In genomic region chr1:178652506-178652905, GRCh38 we compare ENCODE assay signal across 22 cellular contexts.
DNase-seq lines count a peak whose midpoint lies in the region; ATAC-seq and TF ChIP-seq lines count a peak whose summit lies in the region.
"Had no signal": no experiment of that assay in that cellular context is flagged by ENCODE, and none has a peak within 500 bp of the region (broad histone marks: within the 10 kb centered on the region; RNA-seq: fewer than 3 reads in every experiment).

No MANE protein-coding gene starts in this region.

- TF ChIP-seq POLR2A in IMR-90 (IDR thresholded peaks at IDR 0.05; ENCODE audit: low read depth, low read length) = no peak
- TF ChIP-seq POLR2A in Peyer's patch (IDR thresholded peaks at IDR 0.05) = no peak
- TF ChIP-seq POLR2A in suprapubic skin (IDR thresholded peaks at IDR 0.05) = no peak

- H2AK9ac ChIP-seq in IMR-90 (replicated peaks; ENCODE audit: low read depth, low read length, poor library complexity) = no peak overlapping the region

- H3K9me3 ChIP-seq in IMR-90 (ENCODE audit: control insufficient read depth, insufficient read depth, low read length) (no peaks in the 10 kb centered on the region), Peyer's patch (no peaks in the 10 kb centered on the region), neuron (ENCODE audit: low read length) (no peaks in the 10 kb centered on the region), suprapubic skin (no peaks in the 10 kb centered on the region)
- H3K9me3 ChIP-seq: Caco-2 had no signal

- no peaks in the 10 kb centered on the region for H3K36me3 ChIP-seq in IMR-90 (ENCODE audit: control insufficient read depth, insufficient read depth, low read length)
- H3K36me3 ChIP-seq in Peyer's patch = no peaks in the 10 kb centered on the region
- no peaks in the 10 kb centered on the region for H3K36me3 ChIP-seq in neuron (ENCODE audit: insufficient read depth, low read length)
- H3K36me3 ChIP-seq in suprapubic skin = no peaks in the 10 kb centered on the region

- peak overlapping the region; percentile 85 for H3K4ac ChIP-seq in IMR-90 (ENCODE audit: low read depth, low read length)

- H3K27me3 ChIP-seq in IMR-90 (ENCODE audit: control insufficient read depth, insufficient read depth, low read length) (no peaks in the 10 kb centered on the region), Peyer's patch (no peaks in the 10 kb centered on the region), neuron (ENCODE audit: insufficient read depth, low read length) (no peaks in the 10 kb centered on the region), suprapubic skin (no peaks in the 10 kb centered on the region)

- peak overlapping the region; percentile 82 for H2AK5ac ChIP-seq in IMR-90 (ENCODE audit: low read depth, low read length)

- H3K4me1 ChIP-seq in IMR-90 (ENCODE audit: control insufficient read depth, insufficient read depth, low read length) (peaks cover 14% of the 10 kb centered on the region), Peyer's patch (peaks cover 0 to 18% (median 0%) of the 10 kb centered on the region in 4 donors), neuron (ENCODE audit: insufficient read depth, low read length) (peaks cover 32% of the 10 kb centered on the region), suprapubic skin (peaks cover 7% of the 10 kb centered on the region)

- H2AFZ ChIP-seq in IMR-90 (replicated peaks; ENCODE audit: low read length, poor library complexity) = no peak overlapping the region
- peak overlapping the region; percentile 20 for H2AFZ ChIP-seq in neuron (ENCODE audit: low read depth, low read length)

- intact Hi-C loops in IMR-90 (cut with micrococcal nuclease) = no loop called here

- no peak overlapping the region for H3K4me2 ChIP-seq in IMR-90 (ENCODE audit: low read depth, low read length)

- peak overlapping the region; percentile 60 for H3K4me3 Mint-ChIP-seq in glutamatergic neuron (ENCODE audit: unreplicated experiment)
- H3K4me3 Mint-ChIP-seq: CD4-positive, alpha-beta T cell had no signal

- CTCF ChIA-PET in IMR-90 (lab: Yijun Ruan, JAX) = interaction anchor here (1.6 kb wide), 1 partner anchor 110 kb away, joined by 5 read pairs; no protein-coding TSS in a partner anchor

- no peak for TF ChIP-seq EP300 in suprapubic skin (IDR thresholded peaks at IDR 0.05)

- BruUV-seq in IMR-90 (replicated peaks; lab: Mats Ljungman, UMichigan) = no TSS peak

- peaks cover 4% of the 10 kb centered on the region for H3K9me3 Mint-ChIP-seq in glutamatergic neuron (ENCODE audit: unreplicated experiment)
- H3K9me3 Mint-ChIP-seq: CD4-positive, alpha-beta T cell had no signal

- H3K9ac ChIP-seq in IMR-90 (ENCODE audit: low read depth, low read length) = peak overlapping the region; percentile 3; the same call in 1 of the 2 replicates

- POLR2A ChIA-PET in IMR-90 (lab: Charles Lee; ENCODE audit: unreplicated experiment) = no interaction called here

- peak overlapping the region; percentile 85 for H3K18ac ChIP-seq in IMR-90 (ENCODE audit: low read depth, low read length)

- no peaks in the 10 kb centered on the region for H4K20me1 ChIP-seq in IMR-90 (ENCODE audit: insufficient read depth, low read length)

- H3K27ac Mint-ChIP-seq in glutamatergic neuron (ENCODE audit: unreplicated experiment) = peak overlapping the region; percentile 90
- H3K27ac Mint-ChIP-seq: CD4-positive, alpha-beta T cell had no signal

- peaks cover 0 to 4% of the 10 kb centered on the region in 2 experiments; a peak in 2 of 4 replicates for H3K79me1 ChIP-seq in IMR-90 (ENCODE audit: low read depth in 1 of 2, low read length in 2 of 2)

- peak overlapping the region; percentile 72; the same call in 1 of the 2 replicates for H3K14ac ChIP-seq in IMR-90 (replicated peaks; ENCODE audit: low read depth, low read length)

- no peak for ATAC-seq in IMR-90 (ENCODE audit: low read depth)
- ATAC-seq: GM12878, K562 had no signal

- peak overlapping the region; percentile 97 for H2BK120ac ChIP-seq in IMR-90 (ENCODE audit: low read depth, low read length)

- H4K8ac ChIP-seq in IMR-90 (ENCODE audit: low read depth in 2 of 2, low read length in 2 of 2) = peak overlapping the region; percentile 73 to 83

- H3K4me3 ChIP-seq in IMR-90 (ENCODE audit: insufficient read depth, low read depth, low read length) (no peak overlapping the region), Peyer's patch (peak overlapping the region in 2 of 4 donors; percentile 21 to 27), neuron (ENCODE audit: low read length) (no peak overlapping the region), coronary artery (no peak overlapping the region), suprapubic skin (no peak overlapping the region)
- H3K4me3 ChIP-seq: GM12878, K562 had no signal

- peaks cover 28% of the 10 kb centered on the region for H3K4me1 Mint-ChIP-seq in glutamatergic neuron (ENCODE audit: low read depth, unreplicated experiment)

- H2BK20ac ChIP-seq in IMR-90 (ENCODE audit: low read depth, low read length) = peak overlapping the region; percentile 88

- H3K56ac ChIP-seq in IMR-90 (ENCODE audit: extremely low read depth, insufficient read depth, low read length) = peak overlapping the region; percentile 36; the same call in 1 of the 2 replicates

- peak overlapping the region; percentile 78; the same call in 2 of the 3 replicates for H2BK15ac ChIP-seq in IMR-90 (ENCODE audit: low read depth, low read length)

- H3K27me3 Mint-ChIP-seq in glutamatergic neuron (ENCODE audit: unreplicated experiment) = peaks cover 3% of the 10 kb centered on the region

- H3K36me3 Mint-ChIP-seq in glutamatergic neuron (ENCODE audit: unreplicated experiment) = no peaks in the 10 kb centered on the region

- H3K27ac ChIP-seq in IMR-90 (ENCODE audit: insufficient read depth, low read length) = peak overlapping the region; percentile 55; the same call in 1 of the 2 replicates
- H3K27ac ChIP-seq in Peyer's patch = peak overlapping the region in 3 of 4 donors; percentile 15 to 87 (median 77)
- H3K27ac ChIP-seq in coronary artery = no peak overlapping the region
- H3K27ac ChIP-seq in suprapubic skin = no peak overlapping the region

- TF ChIP-seq RAD21 in IMR-90 (IDR thresholded peaks at IDR 0.05; ENCODE audit: low read length) = no peak

- peak overlapping the region; percentile 82 for H2BK5ac ChIP-seq in IMR-90 (ENCODE audit: low read depth, low read length, poor library complexity, severe bottlenecking)

- WGBS in IMR-90 (ENCODE audit: extremely low coverage in 2 of 2, insufficient read length in 1 of 2), 2 experiments = no CpG with 5 or more reads among the region's 2 CpGs
- WGBS in suprapubic skin = 78% methylated on average over 2 of the region's 2 CpGs

- no peak for DNase-seq in IMR-90
- no peak for DNase-seq in Peyer's patch
- no peak for DNase-seq in glutamatergic neuron
- no peak for DNase-seq in coronary artery (ENCODE audit: low spot score)
- no peak for DNase-seq in suprapubic skin (ENCODE audit: low spot score in 2 of 2)
- no peak for DNase-seq in DMS53 (lab: John Stamatoyannopoulos, UW)
- DNase-seq in activated T-cell treated with anti-CD3 and anti-CD28 coated beads for 4 hours = no peak
- DNase-seq: Caco-2; CD4-positive, alpha-beta T cell; DMS 273 treated with DMSO at 0.1 percent for 48 hours; DND-41; H7; MM.1S; NCI-H1092; NCI-H1436; NCI-H1930; NCI-H226; NCI-H82; Right ventricle myocardium superior had no signal

- in situ Hi-C loops in IMR-90 (cut with MboI; ENCODE audit: low sequenced_read_pairs) = no loop called here

- peaks cover 21% of the 10 kb centered on the region for H3K9me1 ChIP-seq in IMR-90 (ENCODE audit: insufficient read depth, low read length)

- H4K5ac ChIP-seq in IMR-90 (ENCODE audit: low read depth, low read length) = peak overlapping the region; percentile 69

- peak overlapping the region; percentile 52; the same call in 1 of the 2 replicates for H3K23ac ChIP-seq in IMR-90 (ENCODE audit: low read depth, low read length)

- dilution Hi-C loops in IMR-90 (cut with HindIII; ENCODE audit: low sequenced_read_pairs, unreplicated experiment) = no loop called here

- H4K91ac ChIP-seq in IMR-90 (ENCODE audit: insufficient read depth, low read depth, low read length) = peak overlapping the region; percentile 85

- TF ChIP-seq CTCF in IMR-90 (conservative IDR thresholded peaks at IDR 0.05; ENCODE audit: low read depth, low read length) (no peak), Peyer's patch (IDR thresholded peaks at IDR 0.05) (no peak), glutamatergic neuron (IDR thresholded peaks at IDR 0.05; ENCODE audit: partially characterized antibody, unreplicated experiment) (no peak), coronary artery (IDR thresholded peaks at IDR 0.05) (no peak), suprapubic skin (IDR thresholded peaks at IDR 0.05) (no peak)

TF ChIP-seq in IMR-90, 13 proteins besides CTCF, POLR2A, EP300 and RAD21 (continues in another document):
- no peak for TF ChIP-seq MAZ (IDR thresholded peaks at IDR 0.05; ENCODE audit: borderline replicate concordance, low read depth, low read length)
- TF ChIP-seq CHD1 (IDR thresholded peaks at IDR 0.05; ENCODE audit: low read depth, low read length) = no peak
- TF ChIP-seq RCOR1 (IDR thresholded peaks at IDR 0.05; ENCODE audit: insufficient replicate concordance, low read length) = no peak
- TF ChIP-seq, protein P1, sequence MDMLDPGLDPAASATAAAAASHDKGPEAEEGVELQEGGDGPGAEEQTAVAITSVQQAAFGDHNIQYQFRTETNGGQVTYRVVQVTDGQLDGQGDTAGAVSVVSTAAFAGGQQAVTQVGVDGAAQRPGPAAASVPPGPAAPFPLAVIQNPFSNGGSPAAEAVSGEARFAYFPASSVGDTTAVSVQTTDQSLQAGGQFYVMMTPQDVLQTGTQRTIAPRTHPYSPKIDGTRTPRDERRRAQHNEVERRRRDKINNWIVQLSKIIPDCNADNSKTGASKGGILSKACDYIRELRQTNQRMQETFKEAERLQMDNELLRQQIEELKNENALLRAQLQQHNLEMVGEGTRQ (IDR thresholded peaks at IDR 0.05; ENCODE audit: low read depth, low read length) = no peak
- TF ChIP-seq MXI1 (IDR thresholded peaks at IDR 0.05; ENCODE audit: borderline replicate concordance, low read depth, low read length) = no peak
- no peak for TF ChIP-seq CEBPB (IDR thresholded peaks at IDR 0.05; ENCODE audit: low read depth, low read length)
- TF ChIP-seq BHLHE40 (IDR thresholded peaks at IDR 0.05; ENCODE audit: low read depth, low read length) = no peak
- TF ChIP-seq FOS (IDR thresholded peaks at IDR 0.05; ENCODE audit: low read depth, low read length) = no peak
- no peak for TF ChIP-seq RFX5 (IDR thresholded peaks at IDR 0.05; ENCODE audit: low read depth, low read length)
- TF ChIP-seq SMC3 (IDR thresholded peaks at IDR 0.05; ENCODE audit: low read depth, low read length) = no peak
- TF ChIP-seq MAFK (IDR thresholded peaks at IDR 0.05; ENCODE audit: low read depth, low read length) = no peak

Comparison
In these comparisons a context has a peak if more than half of its experiments do, and no peak if none do; other contexts are left out.
1. H3K27ac ChIP-seq: peak in IMR-90 (single experiment) and Peyer's patch (3 of 4); none in coronary artery (0 of 2) and suprapubic skin (single experiment).